In genomic region chr14:71536015-71536535, GRCh38 we compare ENCODE assay signal across 18 cellular contexts.
"Had no signal": no experiment of that assay in that cellular context is flagged by ENCODE, and none has a peak within 500 bp of the region (broad histone marks: within the 10 kb centered on the region; RNA-seq: fewer than 3 reads in every experiment).

No MANE protein-coding gene starts in this region.

- H3K27me3 ChIP-seq: esophagus muscularis mucosa, upper lobe of right lung had no signal

- H3K4me1 Mint-ChIP-seq: immature natural killer cell had no signal

- H3K9me3 ChIP-seq: esophagus muscularis mucosa, left ventricle myocardium inferior, mucosa of descending colon, thoracic aorta, upper lobe of right lung had no signal

- H3K27me3 Mint-ChIP-seq: activated naive CD4-positive, alpha-beta T cell treated with anti-CD3 and anti-CD28 coated beads, Interleukin-2, amount 50 U/mL, for 24 hours; dendritic cell treated with granulocyte-macrophage colony-stimulating factor and Interleukin-4, amounts not matched to agents 40 ng/mL and 50 ng/mL, for 4 days; memory B cell; natural killer cell treated with Interleukin-12 subunit alpha and Interleukin-12 subunit beta and Interleukin-15 and Interleukin-18, amount 100 ng/mL, for 72 hours had no signal

- H3K9me3 Mint-ChIP-seq: activated naive CD4-positive, alpha-beta T cell treated with anti-CD3 and anti-CD28 coated beads, Interleukin-2, amount 50 U/mL, for 24 hours; dendritic cell treated with granulocyte-macrophage colony-stimulating factor and Interleukin-4, amounts not matched to agents 40 ng/mL and 50 ng/mL, for 4 days; immature natural killer cell; memory B cell; natural killer cell treated with Interleukin-12 subunit alpha and Interleukin-12 subunit beta and Interleukin-15 and Interleukin-18, amount 100 ng/mL, for 72 hours had no signal

- H3K27ac Mint-ChIP-seq: activated naive CD4-positive, alpha-beta T cell treated with anti-CD3 and anti-CD28 coated beads, Interleukin-2, amount 50 U/mL, for 24 hours; dendritic cell treated with granulocyte-macrophage colony-stimulating factor and Interleukin-4, amounts not matched to agents 40 ng/mL and 50 ng/mL, for 4 days; immature natural killer cell; memory B cell; natural killer cell treated with Interleukin-12 subunit alpha and Interleukin-12 subunit beta and Interleukin-15 and Interleukin-18, amount 100 ng/mL, for 72 hours had no signal

- H3K36me3 ChIP-seq: esophagus muscularis mucosa, left ventricle myocardium inferior, thoracic aorta, upper lobe of right lung had no signal

- DNase-seq: activated CD4-positive, alpha-beta T cell treated with anti-CD3 and anti-CD28 coated beads, Interleukin-2, amount 50 U/mL, for 4 hours; activated gamma-delta T cell; effector memory CD4-positive, alpha-beta T cell; immature natural killer cell; kidney glomerular epithelial cell; left ventricle myocardium inferior; mucosa of descending colon; nucleus accumbens; retina; T1000; upper lobe of right lung had no signal

- H3K36me3 Mint-ChIP-seq: natural killer cell treated with Interleukin-12 subunit alpha and Interleukin-12 subunit beta and Interleukin-15 and Interleukin-18, amount 100 ng/mL, for 72 hours had no signal

- ATAC-seq: activated CD4-positive, CD25-positive, alpha-beta regulatory T cell treated with anti-CD3 and anti-CD28 coated beads, Interleukin-2, amount 50 U/mL, for 24 hours; mucosa of descending colon; natural killer cell treated with Interleukin-12 subunit alpha and Interleukin-12 subunit beta and Interleukin-15 and Interleukin-18, amount 100 ng/mL, for 72 hours; upper lobe of right lung had no signal

- H3K4me3 Mint-ChIP-seq: activated naive CD4-positive, alpha-beta T cell treated with anti-CD3 and anti-CD28 coated beads, Interleukin-2, amount 50 U/mL, for 24 hours; dendritic cell treated with granulocyte-macrophage colony-stimulating factor and Interleukin-4, amounts not matched to agents 40 ng/mL and 50 ng/mL, for 4 days; immature natural killer cell; memory B cell; natural killer cell treated with Interleukin-12 subunit alpha and Interleukin-12 subunit beta and Interleukin-15 and Interleukin-18, amount 100 ng/mL, for 72 hours had no signal

- H3K4me3 ChIP-seq: esophagus muscularis mucosa, left ventricle myocardium inferior, mucosa of descending colon, thoracic aorta, upper lobe of right lung had no signal

- H3K27ac ChIP-seq: left ventricle myocardium inferior, thoracic aorta, upper lobe of right lung had no signal
